ENCODE assay signal across 27 cellular contexts in genomic region chr13:76214001-76214400, GRCh38.
DNase-seq lines count a peak whose midpoint lies in the region; ATAC-seq lines count a peak whose summit lies in the region.
"Had no signal": no experiment of that assay in that cellular context is flagged by ENCODE, and none has a peak within 500 bp of the region (broad histone marks: within the 10 kb centered on the region; RNA-seq: fewer than 3 reads in every experiment).

No MANE protein-coding gene starts in this region.

- no peaks in the 10 kb centered on the region for H3K27me3 Mint-ChIP-seq in T-helper 2 cell treated with Interferon-gamma antibody and Interleukin-4, amounts not matched to agents 5 μg/mL and 100 μg/mL, for 36 hours (ENCODE audit: low read depth)
- H3K27me3 Mint-ChIP-seq: activated CD4-positive, alpha-beta T cell treated with anti-CD3 and anti-CD28 coated beads for 36 hours; activated T-cell treated with anti-CD3 and anti-CD28 coated beads, Interleukin-2, amount 50 U/mL, for 24 hours; CD4-positive, CD25-positive, alpha-beta regulatory T cell; stimulated activated naive CD8-positive, alpha-beta T cell treated with anti-CD3 and anti-CD28 coated beads, Interleukin-15, Interleukin-2, amounts not matched to agents 100 ng/mL and 50 ng/mL, for 24 hours had no signal

- no peaks in the 10 kb centered on the region for H3K9me3 Mint-ChIP-seq in T-helper 2 cell treated with Interferon-gamma antibody and Interleukin-4, amounts not matched to agents 5 μg/mL and 100 μg/mL, for 36 hours
- H3K9me3 Mint-ChIP-seq: activated T-cell treated with anti-CD3 and anti-CD28 coated beads, Interleukin-2, amount 50 U/mL, for 24 hours; nephron; stimulated activated naive CD8-positive, alpha-beta T cell treated with anti-CD3 and anti-CD28 coated beads, Interleukin-15, Interleukin-2, amounts not matched to agents 100 ng/mL and 50 ng/mL, for 24 hours had no signal

- no peak for DNase-seq in T-helper 2 cell treated with Interferon-gamma antibody and Interleukin-4, amounts not matched to agents 5 μg/mL and 100 μg/mL, for 36 hours (ENCODE audit: low spot score)
- DNase-seq in Right ventricle myocardium superior (no peak), SW480 (ENCODE audit: low spot score) (no peak), HuH-7 (ENCODE audit: low spot score) (no peak)
- DNase-seq: activated CD4-positive, alpha-beta T cell treated with anti-CD3 and anti-CD28 coated beads for 36 hours; activated gamma-delta T cell treated with Interleukin-2 at 50 U/mL for 16 hours; activated T-cell treated with anti-CD3 and anti-CD28 coated beads, Interleukin-2, amount 50 U/mL, for 24 hours; CD4-positive, CD25-positive, alpha-beta regulatory T cell; cerebellar nuclear complex; glutamatergic neuron; GM23248; kidney glomerular epithelial cell; mucosa of descending colon; NCI-H1048; NCI-H187 treated with DMSO at 0.1 percent for 48 hours; NCI-H526 treated with DMSO at 0.1 percent for 48 hours; ovary; right lobe of liver; SJCRH30; stimulated activated CD4-positive, alpha-beta T cell treated with anti-CD3 and anti-CD28 coated beads, Interleukin-4, amount 100 ng/mL, for 4 hours; T-helper 1 cell; thyroid gland had no signal

- H3K36me3 Mint-ChIP-seq in T-helper 2 cell treated with Interferon-gamma antibody and Interleukin-4, amounts not matched to agents 5 μg/mL and 100 μg/mL, for 36 hours (ENCODE audit: low read depth): no peaks in the 10 kb centered on the region
- H3K36me3 Mint-ChIP-seq: CD4-positive, CD25-positive, alpha-beta regulatory T cell had no signal

- no peaks in the 10 kb centered on the region for H3K4me1 Mint-ChIP-seq in T-helper 2 cell treated with Interferon-gamma antibody and Interleukin-4, amounts not matched to agents 5 μg/mL and 100 μg/mL, for 36 hours (ENCODE audit: low read depth)
- H3K4me1 Mint-ChIP-seq: activated CD4-positive, alpha-beta T cell treated with anti-CD3 and anti-CD28 coated beads for 36 hours; CD4-positive, CD25-positive, alpha-beta regulatory T cell; nephron had no signal

- no peak overlapping the region for H3K27ac Mint-ChIP-seq in T-helper 2 cell treated with Interferon-gamma antibody and Interleukin-4, amounts not matched to agents 5 μg/mL and 100 μg/mL, for 36 hours
- H3K27ac Mint-ChIP-seq: activated CD4-positive, alpha-beta T cell treated with anti-CD3 and anti-CD28 coated beads for 36 hours; activated T-cell treated with anti-CD3 and anti-CD28 coated beads, Interleukin-2, amount 50 U/mL, for 24 hours; CD4-positive, CD25-positive, alpha-beta regulatory T cell; nephron; stimulated activated naive CD8-positive, alpha-beta T cell treated with anti-CD3 and anti-CD28 coated beads, Interleukin-15, Interleukin-2, amounts not matched to agents 100 ng/mL and 50 ng/mL, for 24 hours had no signal

- ATAC-seq in GM19328 (IDR thresholded peaks at IDR 0.05; ENCODE audit: unreplicated experiment) (peak; percentile 29), HG02759 (IDR thresholded peaks at IDR 0.05; ENCODE audit: unreplicated experiment) (peak; percentile 22), HG03432 (IDR thresholded peaks at IDR 0.05; ENCODE audit: unreplicated experiment) (peak; percentile 30), Right ventricle myocardium superior (ENCODE audit: poor library complexity) (no peak)
- ATAC-seq: activated CD4-positive, alpha-beta T cell treated with anti-CD3 and anti-CD28 coated beads for 36 hours; mucosa of descending colon; right lobe of liver had no signal

- H3K4me3 Mint-ChIP-seq in T-helper 2 cell treated with Interferon-gamma antibody and Interleukin-4, amounts not matched to agents 5 μg/mL and 100 μg/mL, for 36 hours: no peak overlapping the region
- H3K4me3 Mint-ChIP-seq: activated CD4-positive, alpha-beta T cell treated with anti-CD3 and anti-CD28 coated beads for 36 hours; activated T-cell treated with anti-CD3 and anti-CD28 coated beads, Interleukin-2, amount 50 U/mL, for 24 hours; CD4-positive, CD25-positive, alpha-beta regulatory T cell; nephron; stimulated activated naive CD8-positive, alpha-beta T cell treated with anti-CD3 and anti-CD28 coated beads, Interleukin-15, Interleukin-2, amounts not matched to agents 100 ng/mL and 50 ng/mL, for 24 hours had no signal

- intact Hi-C loops in Right ventricle myocardium superior (cut with DNase I): no loop called here
